In the genomic region with DNA sequence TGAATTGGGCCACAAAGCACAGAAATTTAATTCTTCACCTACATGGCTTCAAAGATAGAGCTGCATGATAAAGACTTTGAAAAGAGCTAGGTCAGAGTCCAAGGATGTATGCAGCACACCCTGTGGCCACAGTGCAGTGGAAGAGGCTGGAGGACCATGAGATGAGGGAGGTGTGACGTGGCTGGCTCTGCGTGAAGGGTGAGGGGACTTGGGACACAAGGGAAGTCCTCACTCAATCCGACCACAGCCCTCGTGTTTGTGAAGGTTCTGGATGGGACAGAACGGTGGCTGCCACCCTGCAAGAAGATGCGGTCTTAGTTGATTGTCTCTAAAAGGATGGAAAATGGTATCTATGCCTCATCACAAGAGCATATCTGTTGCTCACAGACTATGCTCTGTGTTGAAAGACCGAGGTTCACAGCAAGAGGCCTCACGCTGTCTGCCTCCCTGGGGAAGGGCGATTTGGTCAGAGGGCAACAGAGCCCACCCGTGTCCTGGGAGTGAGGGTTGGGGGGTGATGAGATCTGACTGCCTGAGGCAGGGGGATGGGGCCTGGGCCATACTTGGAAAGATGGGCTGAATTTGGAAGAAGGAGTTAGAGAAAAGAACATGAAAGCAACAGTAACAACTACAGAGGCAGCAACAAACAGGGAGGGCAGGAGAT, we compare ENCODE assay signal across 23 cellular contexts.
"Had no signal": no experiment of that assay in that cellular context is flagged by ENCODE, and none has a peak within 500 bp of the region (broad histone marks: within the 10 kb centered on the region; RNA-seq: fewer than 3 reads in every experiment).

No MANE protein-coding gene starts in this region.

- H3K36me3 Mint-ChIP-seq: activated naive CD4-positive, alpha-beta T cell treated with anti-CD3 and anti-CD28 coated beads, Interleukin-2, amount 10 ng/mL, durations not matched to agents 7 days and 5 days; memory B cell; T-cell had no signal

- H3K4me3 ChIP-seq: body of pancreas, gastroesophageal sphincter, pancreas, right lobe of liver, stomach, transverse colon had no signal

- FAIRE-seq: islet of Langerhans, pancreas, small intestine had no signal

- H3K27me3 ChIP-seq: body of pancreas, pancreas, right lobe of liver, transverse colon had no signal

- H3K9me3 ChIP-seq: body of pancreas, gastroesophageal sphincter, pancreas, right lobe of liver, transverse colon had no signal

- H3K27ac Mint-ChIP-seq: activated naive CD4-positive, alpha-beta T cell treated with anti-CD3 and anti-CD28 coated beads, Interleukin-2, amount 10 ng/mL, durations not matched to agents 7 days and 5 days; effector memory CD8-positive, alpha-beta T cell; memory B cell; nephron progenitor cell; stimulated activated memory B cell treated with anti-CD40 and anti-IgM and Interleukin-4, amounts not matched to agents 10 μg/mL and 1 μg/mL and 100 μg/mL, for 72 hours; T-cell; T-helper 2 cell treated with Interferon-gamma antibody and Interleukin-4, amounts not matched to agents 5 μg/mL and 100 μg/mL, for 36 hours had no signal

- ATAC-seq: body of pancreas; effector memory CD8-positive, alpha-beta T cell; gastroesophageal sphincter; left colon; pancreas; right lobe of liver; stimulated activated memory B cell treated with anti-CD40 and anti-IgM and Interleukin-4, amounts not matched to agents 10 μg/mL and 1 μg/mL and 100 μg/mL, for 72 hours; T-cell had no signal

- H3K27ac ChIP-seq: body of pancreas, gastroesophageal sphincter, pancreas, right lobe of liver, stomach, transverse colon, WERI-Rb-1 had no signal

- H3K4me3 Mint-ChIP-seq: activated naive CD4-positive, alpha-beta T cell treated with anti-CD3 and anti-CD28 coated beads, Interleukin-2, amount 10 ng/mL, durations not matched to agents 7 days and 5 days; effector memory CD8-positive, alpha-beta T cell; memory B cell; nephron progenitor cell; stimulated activated memory B cell treated with anti-CD40 and anti-IgM and Interleukin-4, amounts not matched to agents 10 μg/mL and 1 μg/mL and 100 μg/mL, for 72 hours; T-cell; T-helper 2 cell treated with Interferon-gamma antibody and Interleukin-4, amounts not matched to agents 5 μg/mL and 100 μg/mL, for 36 hours had no signal

- H3K36me3 ChIP-seq: gastroesophageal sphincter, pancreas, right lobe of liver, stomach, transverse colon, WERI-Rb-1 had no signal

- H3K4me1 Mint-ChIP-seq: memory B cell; stimulated activated memory B cell treated with anti-CD40 and anti-IgM and Interleukin-4, amounts not matched to agents 10 μg/mL and 1 μg/mL and 100 μg/mL, for 72 hours had no signal

- DNase-seq: activated CD4-positive, alpha-beta T cell treated with anti-CD3 and anti-CD28 coated beads for 1 hour; activated CD4-positive, alpha-beta T cell treated with anti-CD3 and anti-CD28 coated beads, Interleukin-2, amount 50 U/mL, for 4 hours; activated naive CD4-positive, alpha-beta T cell treated with anti-CD3 and anti-CD28 coated beads, Interleukin-2, amount 10 ng/mL, durations not matched to agents 7 days and 5 days; activated T-cell treated with anti-CD3 and anti-CD28 coated beads for 4 hours; body of pancreas; caudate nucleus; effector memory CD8-positive, alpha-beta T cell; hypothalamus; nephron progenitor cell; pancreas; right lobe of liver; small intestine; stimulated activated CD4-positive, alpha-beta T cell treated with anti-CD3 and anti-CD28 coated beads, Interleukin-2, amount 100 ng/mL, for 24 hours; stomach; transverse colon; WERI-Rb-1 had no signal

- H3K4me1 ChIP-seq: body of pancreas, gastroesophageal sphincter, pancreas, right lobe of liver, stomach, transverse colon had no signal
